ENCODE assay signal across 8 cellular contexts in the genomic region with DNA sequence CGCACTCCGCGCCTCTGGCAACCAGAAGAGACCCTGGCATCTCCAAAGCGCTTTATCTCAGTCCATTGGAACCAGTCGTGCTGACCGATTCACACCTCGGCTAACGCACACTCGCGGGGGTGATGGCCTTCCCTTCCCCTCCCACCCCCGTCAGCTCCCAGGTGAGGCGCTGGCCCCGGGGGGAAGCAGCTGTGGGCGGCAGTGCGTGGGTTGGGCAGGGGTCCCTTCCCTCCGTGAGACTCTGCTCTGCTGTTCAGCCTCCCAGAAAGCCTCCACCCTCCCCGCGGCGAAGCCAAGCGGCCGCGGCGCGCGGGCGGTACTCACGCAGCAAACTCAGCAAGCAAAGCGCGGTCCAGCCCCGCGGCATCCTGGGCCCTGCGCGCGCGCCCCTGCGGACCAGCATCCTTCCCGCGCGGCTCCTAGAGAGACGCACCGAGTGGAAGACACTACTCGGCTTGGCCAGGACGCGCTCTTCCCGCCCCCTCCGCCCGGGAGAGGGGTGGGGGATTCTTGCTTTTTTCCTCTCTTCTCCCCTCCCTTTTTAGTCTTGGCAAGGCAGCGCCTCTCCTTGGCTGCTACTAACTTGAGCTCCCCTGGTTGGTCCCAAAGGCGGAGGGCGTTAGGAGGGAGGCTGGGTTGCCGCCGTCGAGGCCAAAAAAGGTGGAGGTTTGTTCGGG. TPM values are rescaled to one million over a fixed set of nuclear protein-coding genes. Genes with fewer than 3 reads are reported as not detected.
DNase-seq lines count a peak whose midpoint lies in the region; ATAC-seq, FAIRE-seq and TF ChIP-seq lines count a peak whose summit lies in the region.

Gene CD34, minus strand, starts transcription at position 448 of the 677 bp plus-strand sequence. Its CDS starts 45 bp downstream, at position 403.

- no peaks in the 10 kb centered on the region for H3K36me3 ChIP-seq in K562 (ENCODE audit: control insufficient read depth, insufficient read depth, low read length)

- H2AFZ ChIP-seq in K562 (ENCODE audit: low read depth, low read length), result 0 out of 2 replicates have a peak within 1 kb of the TSS, but pooled peaks have one; percentile 27

- no peak within 1 kb of the TSS; a peak in 1 of 4 replicates for H3K9ac ChIP-seq in K562 (ENCODE audit: insufficient read depth in 1 of 2, low read depth in 2 of 2, low read length in 2 of 2)

- H3K27ac ChIP-seq in 22Rv1, result no peak within 1 kb of the TSS
- H3K27ac ChIP-seq in K562 (ENCODE audit: extremely low read depth, low read depth, low read length), result no peak within 1 kb of the TSS

- in situ Hi-C loops in K562 (cut with MboI), result no loop called here

- no peak for TF ChIP-seq EP300 in K562 (IDR thresholded peaks at IDR 0.05; ENCODE audit: low read length)

- POLR2A ChIA-PET in K562 (lab: Yijun Ruan, JAX), result interaction anchor here (0.6 to 1.2 kb wide), 4 partner anchors 12 to 191 kb away, joined by 3 to 4 read pairs (median 3); no protein-coding TSS in a partner anchor

- no peaks in the 10 kb centered on the region for H3K79me2 ChIP-seq in K562 (ENCODE audit: control insufficient read depth, insufficient read depth, low read length)

- 0 out of 5 replicates have a peak, but pooled peaks cover 2 to 12% of the 10 kb centered on the region in 2 experiments for H3K27me3 ChIP-seq in K562 (ENCODE audit: control insufficient read depth in 2 of 2, insufficient read depth in 2 of 2, low read length in 2 of 2)

- H3K4me1 ChIP-seq in K562 (replicated peaks in 1 of 2; ENCODE audit: control insufficient read depth in 2 of 2, insufficient read depth in 2 of 2, low read length in 2 of 2), result peaks cover 4 to 7% of the 10 kb centered on the region in 2 experiments; a peak in 3 of 5 replicates

- TF ChIP-seq RAD21 in K562 (CRISPR knock-in tag; conservative IDR thresholded peaks at IDR 0.05 in 1 of 2, IDR thresholded peaks at IDR 0.05 in 1 of 2), result no peak

- TF ChIP-seq CTCF in 22Rv1 (IDR thresholded peaks at IDR 0.05) (peak; percentile 9; the same call in 1 of the 2 replicates), K562 (IDR thresholded peaks at IDR 0.05 in 2 of 3, conservative IDR thresholded peaks at IDR 0.05 in 1 of 3; ENCODE audit: insufficient read depth in 2 of 3, low read depth in 1 of 3, low read length in 3 of 3) (no peak)

- no peak for FAIRE-seq in HTR-8/SVneo (lab: Jason Lieb, UNC)
- FAIRE-seq in K562 (lab: Jason Lieb, UNC), result no peak

- H3K9me1 ChIP-seq in K562 (ENCODE audit: control insufficient read depth, insufficient read depth, low read length), result no peaks in the 10 kb centered on the region

- H4K20me1 ChIP-seq in K562 (replicated peaks; ENCODE audit: control insufficient read depth, insufficient read depth, low read length), result no peaks in the 10 kb centered on the region

- 66% methylated on average over 45 of the region's 54 CpGs for WGBS in K562 (ENCODE audit: insufficient coverage, low coverage, missing lambda C conversion rate)

- DNase-seq in HTR-8/SVneo (ENCODE audit: insufficient read length, low spot score) (peak; percentile 18), K562 (ENCODE audit: extremely low read depth in 1 of 4, low spot score in 3 of 4) (no peak), iris pigment epithelial cell (ENCODE audit: low read depth) (peak; percentile 11), foreskin melanocyte (no peak), NCI-H2107 treated with DMSO at 0.1 percent for 48 hours (lab: John Stamatoyannopoulos, UW; ENCODE audit: unreplicated experiment) (no peak), medulla oblongata (ENCODE audit: extremely low spot score) (no peak)
- peak; percentile 7 for DNase-seq in stimulated activated CD4-positive, alpha-beta T cell treated with anti-CD3 and anti-CD28 coated beads, Interleukin-4, amount 100 ng/mL, for 24 hours

- H3K4me2 ChIP-seq in K562 (ENCODE audit: insufficient read depth, low read length), result no peak within 1 kb of the TSS

- no peak for ATAC-seq in K562

- BruUV-seq in K562 (replicated peaks; lab: Mats Ljungman, UMichigan), result no TSS peak

- no peak within 1 kb of the TSS for H3K4me3 ChIP-seq in K562

- CTCF ChIA-PET in K562 (lab: Yijun Ruan, JAX; ENCODE audit: low intra/inter-chr PET ratio), result no interaction called here

- no peaks in the 10 kb centered on the region for H3K9me3 ChIP-seq in K562 (replicated peaks; ENCODE audit: control insufficient read depth, insufficient read depth, low read depth, low read length)

- intact Hi-C loops in K562 (cut with micrococcal nuclease), result no loop called here

- TF ChIP-seq POLR2A in K562 (conservative IDR thresholded peaks at IDR 0.05), result no peak

TF ChIP-seq in K562, 482 proteins besides CTCF, POLR2A, EP300 and RAD21 (continues in another document):
- TF ChIP-seq, protein P1, sequence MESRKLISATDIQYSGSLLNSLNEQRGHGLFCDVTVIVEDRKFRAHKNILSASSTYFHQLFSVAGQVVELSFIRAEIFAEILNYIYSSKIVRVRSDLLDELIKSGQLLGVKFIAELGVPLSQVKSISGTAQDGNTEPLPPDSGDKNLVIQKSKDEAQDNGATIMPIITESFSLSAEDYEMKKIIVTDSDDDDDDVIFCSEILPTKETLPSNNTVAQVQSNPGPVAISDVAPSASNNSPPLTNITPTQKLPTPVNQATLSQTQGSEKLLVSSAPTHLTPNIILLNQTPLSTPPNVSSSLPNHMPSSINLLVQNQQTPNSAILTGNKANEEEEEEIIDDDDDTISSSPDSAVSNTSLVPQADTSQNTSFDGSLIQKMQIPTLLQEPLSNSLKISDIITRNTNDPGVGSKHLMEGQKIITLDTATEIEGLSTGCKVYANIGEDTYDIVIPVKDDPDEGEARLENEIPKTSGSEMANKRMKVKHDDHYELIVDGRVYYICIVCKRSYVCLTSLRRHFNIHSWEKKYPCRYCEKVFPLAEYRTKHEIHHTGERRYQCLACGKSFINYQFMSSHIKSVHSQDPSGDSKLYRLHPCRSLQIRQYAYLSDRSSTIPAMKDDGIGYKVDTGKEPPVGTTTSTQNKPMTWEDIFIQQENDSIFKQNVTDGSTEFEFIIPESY (CRISPR knock-in tag; IDR thresholded peaks at IDR 0.05), result peak; percentile 93
- TF ChIP-seq RBM17 (IDR thresholded peaks at IDR 0.05; ENCODE audit: borderline replicate concordance, low read depth, low read length), result no peak
- no peak for TF ChIP-seq MBD1 (CRISPR knock-in tag; IDR thresholded peaks at IDR 0.05)
- no peak for TF ChIP-seq ZNF282 (CRISPR knock-in tag; IDR thresholded peaks at IDR 0.05)
- TF ChIP-seq TGIF2 (CRISPR knock-in tag; IDR thresholded peaks at IDR 0.05), result no peak
- TF ChIP-seq, protein P2, sequence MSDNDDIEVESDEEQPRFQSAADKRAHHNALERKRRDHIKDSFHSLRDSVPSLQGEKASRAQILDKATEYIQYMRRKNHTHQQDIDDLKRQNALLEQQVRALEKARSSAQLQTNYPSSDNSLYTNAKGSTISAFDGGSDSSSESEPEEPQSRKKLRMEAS (CRISPR knock-in tag; IDR thresholded peaks at IDR 0.05), result no peak
- TF ChIP-seq THAP12 (CRISPR knock-in tag; IDR thresholded peaks at IDR 0.05), result peak; percentile 48; the same call in 1 of the 2 replicates

RNA-seq across cellular contexts. Expression of gene CD34, which starts in this region (rescaled TPM):
- total RNA-seq in K562 (2011; cell fraction: chromatin; rRNA removed; ENCODE audit: low replicate concordance), result not detected in 2 replicates
- total RNA-seq in K562 (2011; cell fraction: nucleolus; rRNA removed), result not detected in 2 replicates
- total RNA-seq in K562 (2011; cell fraction: nucleoplasm; rRNA removed), result not detected in 2 replicates
- total RNA-seq in K562 (2014; rRNA removed) (not detected in 2 replicates), K562 (2014; rRNA removed; fragmentation: Illumina TruSeq; extraction: Trizol) (not detected in 2 replicates), K562 (2015; rRNA removed; fragmentation: Illumina TruSeq; extraction: Trizol) (not detected in 2 replicates), K562 (2021) (0.13 TPM in 1 of 2 replicates, not detected in the other)
- polyA plus RNA-seq in K562 (2011; rRNA removed) (0.03 TPM in 1 of 2 replicates, not detected in the other), K562 (2014; fragmentation: Illumina TruSeq; extraction: Trizol) (not detected in 2 replicates), K562 (2014; fragmentation: Nextera tagmentation; extraction: Ambion mirVana) (not detected), K562 (2014; rRNA removed) (not detected in 2 replicates)
- not detected in 2 replicates for polyA plus RNA-seq in K562 (2011; cell fraction: cytosol; rRNA removed)
- polyA plus RNA-seq in K562 (2011; cell fraction: nucleus; rRNA removed), result not detected in 2 replicates
- polyA plus RNA-seq in K562 (2012), result not detected in 2 replicates
- polyA minus RNA-seq in K562 (2011; rRNA and poly(A)+ RNA removed), result 0.06 TPM in 1 of 2 replicates, not detected in the other
- polyA minus RNA-seq in K562 (2011; cell fraction: cytosol; rRNA and poly(A)+ RNA removed), result not detected in 2 replicates
- not detected in 2 replicates for polyA minus RNA-seq in K562 (2011; cell fraction: nucleus; rRNA and poly(A)+ RNA removed)

Comparison
In these comparisons a context has a peak if more than half of its experiments do, and no peak if none do; other contexts are left out.
1. DNase-seq: peak in HTR-8/SVneo (single experiment), iris pigment epithelial cell (single experiment) and stimulated activated CD4-positive, alpha-beta T cell treated with anti-CD3 and anti-CD28 coated beads, Interleukin-4, amount 100 ng/mL, for 24 hours (single experiment); none in K562 (0 of 4), foreskin melanocyte (single experiment), NCI-H2107 treated with DMSO at 0.1 percent for 48 hours (single experiment) and medulla oblongata (single experiment).